Comparison of ENCODE assay signal across 8 cellular contexts in genomic region chr20:2206957-2207769, GRCh38.
DNase-seq lines count a peak whose midpoint lies in the region; ATAC-seq and TF ChIP-seq lines count a peak whose summit lies in the region.

No MANE protein-coding gene starts in this region.

- no peaks in the 10 kb centered on the region for H3K9me3 ChIP-seq in esophagus squamous epithelium

- peaks cover 0 to 50% (median 0%) of the 10 kb centered on the region in 4 donors for H3K27me3 ChIP-seq in esophagus squamous epithelium

- ATAC-seq in HG03064 (IDR thresholded peaks at IDR 0.05; ENCODE audit: low read depth, unreplicated experiment) (peak; percentile 57), GM18873 (IDR thresholded peaks at IDR 0.05; ENCODE audit: low FRiP score, unreplicated experiment) (no peak)

- TF ChIP-seq CTCF in GM12873 (IDR thresholded peaks at IDR 0.05; ENCODE audit: insufficient read depth, low read depth, low read length, missing control alignments): peak; percentile 69
- peak; percentile 59 to 87 (median 78) for TF ChIP-seq CTCF in esophagus squamous epithelium (IDR thresholded peaks at IDR 0.05)

- DNase-seq in NCI-H748 treated with DMSO at 0.1 percent for 48 hours (lab: John Stamatoyannopoulos, UW) (peak; percentile 85), activated T-cell treated with anti-CD3 and anti-CD28 coated beads for 48 hours (ENCODE audit: low read depth) (peak; percentile 68), esophagus squamous epithelium (lab: John Stamatoyannopoulos, UW) (no peak), myocyte (ENCODE audit: low read depth) (peak; percentile 46)
- peak; percentile 37 for DNase-seq in stimulated activated CD8-positive, alpha-beta memory T cell treated with anti-CD3 and anti-CD28 coated beads, Interleukin-7, amount 100 ng/mL, for 24 hours (ENCODE audit: low read depth)

- no peaks in the 10 kb centered on the region for H3K36me3 ChIP-seq in esophagus squamous epithelium

- H3K4me3 ChIP-seq in esophagus squamous epithelium: peak overlapping the region; percentile 44 to 78 (median 62)

- no peak for TF ChIP-seq POLR2A in esophagus squamous epithelium (IDR thresholded peaks at IDR 0.05)

- intact Hi-C loops in esophagus squamous epithelium (cut with DNase I): loop anchor here (5.0 to 10.0 kb wide), 2 partner anchors 140 to 248 kb away; no protein-coding TSS in a partner anchor

- peak overlapping the region in 3 of 4 donors; percentile 49 to 84 (median 71) for H3K27ac ChIP-seq in esophagus squamous epithelium

- no CpG with 5 or more reads among the region's 82 CpGs for WGBS in esophagus squamous epithelium, 2 donors

- peaks cover 9 to 39% (median 10%) of the 10 kb centered on the region in 3 donors for H3K4me1 ChIP-seq in esophagus squamous epithelium
